In the genomic region with DNA sequence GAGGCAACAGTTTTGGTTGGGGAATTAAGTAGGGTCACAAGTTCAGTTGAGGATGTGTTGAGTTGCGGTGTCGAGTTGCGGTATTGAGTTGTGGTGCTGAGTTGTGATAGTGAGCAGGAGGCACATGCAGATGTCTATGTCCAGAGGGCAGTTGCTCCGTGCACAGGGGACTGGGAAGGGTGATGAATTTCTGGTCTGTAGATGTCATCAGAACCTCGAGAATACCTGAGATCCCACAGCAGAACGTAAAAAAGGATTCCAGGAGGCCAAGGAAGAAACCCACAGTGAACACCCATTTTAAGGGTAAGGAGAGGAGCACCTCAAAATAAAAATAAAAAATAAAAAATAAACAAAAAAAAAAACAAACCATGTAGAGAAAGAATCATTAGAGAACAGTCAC, we compare ENCODE assay signal across 3 cellular contexts.
TF ChIP-seq lines count a peak whose summit lies in the region.

No MANE protein-coding gene starts in this region.

TF ChIP-seq in liver, 16 proteins besides CTCF, POLR2A, EP300 and RAD21:
- TF ChIP-seq NR2F2 (IDR thresholded peaks at IDR 0.05) (no peak), EGR1 (IDR thresholded peaks at IDR 0.05; ENCODE audit: low read depth in 2 of 2) (no peak), TAF1 (conservative IDR thresholded peaks at IDR 0.05) (no peak), SP1 (IDR thresholded peaks at IDR 0.05) (no peak), HNF4G (IDR thresholded peaks at IDR 0.05) (no peak)
- TF ChIP-seq, protein P1, sequence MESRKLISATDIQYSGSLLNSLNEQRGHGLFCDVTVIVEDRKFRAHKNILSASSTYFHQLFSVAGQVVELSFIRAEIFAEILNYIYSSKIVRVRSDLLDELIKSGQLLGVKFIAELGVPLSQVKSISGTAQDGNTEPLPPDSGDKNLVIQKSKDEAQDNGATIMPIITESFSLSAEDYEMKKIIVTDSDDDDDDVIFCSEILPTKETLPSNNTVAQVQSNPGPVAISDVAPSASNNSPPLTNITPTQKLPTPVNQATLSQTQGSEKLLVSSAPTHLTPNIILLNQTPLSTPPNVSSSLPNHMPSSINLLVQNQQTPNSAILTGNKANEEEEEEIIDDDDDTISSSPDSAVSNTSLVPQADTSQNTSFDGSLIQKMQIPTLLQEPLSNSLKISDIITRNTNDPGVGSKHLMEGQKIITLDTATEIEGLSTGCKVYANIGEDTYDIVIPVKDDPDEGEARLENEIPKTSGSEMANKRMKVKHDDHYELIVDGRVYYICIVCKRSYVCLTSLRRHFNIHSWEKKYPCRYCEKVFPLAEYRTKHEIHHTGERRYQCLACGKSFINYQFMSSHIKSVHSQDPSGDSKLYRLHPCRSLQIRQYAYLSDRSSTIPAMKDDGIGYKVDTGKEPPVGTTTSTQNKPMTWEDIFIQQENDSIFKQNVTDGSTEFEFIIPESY (IDR thresholded peaks at IDR 0.05): no peak

TF ChIP-seq in HepG2, 621 proteins besides CTCF, POLR2A, EP300 and RAD21:
- TF ChIP-seq MED1 (CRISPR knock-in tag; IDR thresholded peaks at IDR 0.05) (no peak), MBNL3 (CRISPR knock-in tag; conservative IDR thresholded peaks at IDR 0.05) (no peak), SMC3 (IDR thresholded peaks at IDR 0.05; ENCODE audit: low read length) (no peak), ZNF615 (CRISPR knock-in tag; IDR thresholded peaks at IDR 0.05; ENCODE audit: borderline replicate concordance) (no peak)
- TF ChIP-seq, protein P2, sequence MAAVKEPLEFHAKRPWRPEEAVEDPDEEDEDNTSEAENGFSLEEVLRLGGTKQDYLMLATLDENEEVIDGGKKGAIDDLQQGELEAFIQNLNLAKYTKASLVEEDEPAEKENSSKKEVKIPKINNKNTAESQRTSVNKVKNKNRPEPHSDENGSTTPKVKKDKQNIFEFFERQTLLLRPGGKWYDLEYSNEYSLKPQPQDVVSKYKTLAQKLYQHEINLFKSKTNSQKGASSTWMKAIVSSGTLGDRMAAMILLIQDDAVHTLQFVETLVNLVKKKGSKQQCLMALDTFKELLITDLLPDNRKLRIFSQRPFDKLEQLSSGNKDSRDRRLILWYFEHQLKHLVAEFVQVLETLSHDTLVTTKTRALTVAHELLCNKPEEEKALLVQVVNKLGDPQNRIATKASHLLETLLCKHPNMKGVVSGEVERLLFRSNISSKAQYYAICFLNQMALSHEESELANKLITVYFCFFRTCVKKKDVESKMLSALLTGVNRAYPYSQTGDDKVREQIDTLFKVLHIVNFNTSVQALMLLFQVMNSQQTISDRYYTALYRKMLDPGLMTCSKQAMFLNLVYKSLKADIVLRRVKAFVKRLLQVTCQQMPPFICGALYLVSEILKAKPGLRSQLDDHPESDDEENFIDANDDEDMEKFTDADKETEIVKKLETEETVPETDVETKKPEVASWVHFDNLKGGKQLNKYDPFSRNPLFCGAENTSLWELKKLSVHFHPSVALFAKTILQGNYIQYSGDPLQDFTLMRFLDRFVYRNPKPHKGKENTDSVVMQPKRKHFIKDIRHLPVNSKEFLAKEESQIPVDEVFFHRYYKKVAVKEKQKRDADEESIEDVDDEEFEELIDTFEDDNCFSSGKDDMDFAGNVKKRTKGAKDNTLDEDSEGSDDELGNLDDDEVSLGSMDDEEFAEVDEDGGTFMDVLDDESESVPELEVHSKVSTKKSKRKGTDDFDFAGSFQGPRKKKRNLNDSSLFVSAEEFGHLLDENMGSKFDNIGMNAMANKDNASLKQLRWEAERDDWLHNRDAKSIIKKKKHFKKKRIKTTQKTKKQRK (IDR thresholded peaks at IDR 0.05; ENCODE audit: low read length): no peak
- TF ChIP-seq, protein P3, sequence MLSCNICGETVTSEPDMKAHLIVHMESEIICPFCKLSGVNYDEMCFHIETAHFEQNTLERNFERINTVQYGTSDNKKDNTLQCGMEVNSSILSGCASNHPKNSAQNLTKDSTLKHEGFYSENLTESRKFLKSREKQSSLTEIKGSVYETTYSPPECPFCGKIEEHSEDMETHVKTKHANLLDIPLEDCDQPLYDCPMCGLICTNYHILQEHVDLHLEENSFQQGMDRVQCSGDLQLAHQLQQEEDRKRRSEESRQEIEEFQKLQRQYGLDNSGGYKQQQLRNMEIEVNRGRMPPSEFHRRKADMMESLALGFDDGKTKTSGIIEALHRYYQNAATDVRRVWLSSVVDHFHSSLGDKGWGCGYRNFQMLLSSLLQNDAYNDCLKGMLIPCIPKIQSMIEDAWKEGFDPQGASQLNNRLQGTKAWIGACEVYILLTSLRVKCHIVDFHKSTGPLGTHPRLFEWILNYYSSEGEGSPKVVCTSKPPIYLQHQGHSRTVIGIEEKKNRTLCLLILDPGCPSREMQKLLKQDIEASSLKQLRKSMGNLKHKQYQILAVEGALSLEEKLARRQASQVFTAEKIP (CRISPR knock-in tag; IDR thresholded peaks at IDR 0.05; ENCODE audit: borderline replicate concordance): no peak
- TF ChIP-seq, protein P4, sequence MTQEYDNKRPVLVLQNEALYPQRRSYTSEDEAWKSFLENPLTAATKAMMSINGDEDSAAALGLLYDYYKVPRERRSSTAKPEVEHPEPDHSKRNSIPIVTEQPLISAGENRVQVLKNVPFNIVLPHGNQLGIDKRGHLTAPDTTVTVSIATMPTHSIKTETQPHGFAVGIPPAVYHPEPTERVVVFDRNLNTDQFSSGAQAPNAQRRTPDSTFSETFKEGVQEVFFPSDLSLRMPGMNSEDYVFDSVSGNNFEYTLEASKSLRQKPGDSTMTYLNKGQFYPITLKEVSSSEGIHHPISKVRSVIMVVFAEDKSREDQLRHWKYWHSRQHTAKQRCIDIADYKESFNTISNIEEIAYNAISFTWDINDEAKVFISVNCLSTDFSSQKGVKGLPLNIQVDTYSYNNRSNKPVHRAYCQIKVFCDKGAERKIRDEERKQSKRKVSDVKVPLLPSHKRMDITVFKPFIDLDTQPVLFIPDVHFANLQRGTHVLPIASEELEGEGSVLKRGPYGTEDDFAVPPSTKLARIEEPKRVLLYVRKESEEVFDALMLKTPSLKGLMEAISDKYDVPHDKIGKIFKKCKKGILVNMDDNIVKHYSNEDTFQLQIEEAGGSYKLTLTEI (CRISPR knock-in tag; conservative IDR thresholded peaks at IDR 0.05): no peak
- TF ChIP-seq, protein P5, sequence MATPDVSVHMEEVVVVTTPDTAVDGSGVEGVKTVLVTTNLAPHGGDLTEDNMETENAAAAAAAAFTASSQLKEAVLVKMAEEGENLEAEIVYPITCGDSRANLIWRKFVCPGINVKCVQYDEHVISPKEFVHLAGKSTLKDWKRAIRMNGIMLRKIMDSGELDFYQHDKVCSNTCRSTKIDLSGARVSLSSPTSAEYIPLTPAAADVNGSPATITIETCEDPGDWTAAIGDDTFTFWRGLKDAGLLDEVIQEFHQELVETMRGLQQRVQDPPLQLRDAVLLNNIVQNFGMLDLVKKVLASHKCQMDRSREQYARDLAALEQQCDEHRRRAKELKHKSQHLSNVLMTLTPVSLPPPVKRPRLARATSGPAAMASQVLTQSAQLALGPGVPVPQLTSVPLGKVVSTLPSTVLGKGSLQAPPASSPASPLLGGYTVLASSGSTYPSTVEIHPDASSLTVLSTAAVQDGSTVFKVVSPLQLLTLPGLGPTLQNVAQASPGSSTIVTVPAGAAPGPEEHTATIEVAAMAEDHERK (CRISPR knock-in tag; IDR thresholded peaks at IDR 0.05; ENCODE audit: low read depth): no peak

TF ChIP-seq in H1, 55 proteins besides CTCF, POLR2A, EP300 and RAD21:
- TF ChIP-seq NANOG (IDR thresholded peaks at IDR 0.05; ENCODE audit: insufficient read depth, low read depth, low read length, poor library complexity, severe bottlenecking): no peak
- no peak for TF ChIP-seq GTF2F1 (IDR thresholded peaks at IDR 0.05; ENCODE audit: borderline replicate concordance, low read depth, low read length)
- TF ChIP-seq TBP (IDR thresholded peaks at IDR 0.05; ENCODE audit: low read depth, low read length): no peak
- no peak for TF ChIP-seq SIN3A (conservative IDR thresholded peaks at IDR 0.05 in 1 of 2, IDR thresholded peaks at IDR 0.05 in 1 of 2; ENCODE audit: low read depth in 1 of 2, low read length in 2 of 2)
- no peak for TF ChIP-seq RXRA (IDR thresholded peaks at IDR 0.05; ENCODE audit: insufficient read depth, low read depth, low read length)
- TF ChIP-seq BACH1 (IDR thresholded peaks at IDR 0.05; ENCODE audit: low read length): no peak
- TF ChIP-seq CREB1 (IDR thresholded peaks at IDR 0.05): no peak
- TF ChIP-seq, protein P6, sequence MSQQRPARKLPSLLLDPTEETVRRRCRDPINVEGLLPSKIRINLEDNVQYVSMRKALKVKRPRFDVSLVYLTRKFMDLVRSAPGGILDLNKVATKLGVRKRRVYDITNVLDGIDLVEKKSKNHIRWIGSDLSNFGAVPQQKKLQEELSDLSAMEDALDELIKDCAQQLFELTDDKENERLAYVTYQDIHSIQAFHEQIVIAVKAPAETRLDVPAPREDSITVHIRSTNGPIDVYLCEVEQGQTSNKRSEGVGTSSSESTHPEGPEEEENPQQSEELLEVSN (IDR thresholded peaks at IDR 0.05): no peak
- TF ChIP-seq NRF1 (IDR thresholded peaks at IDR 0.05; ENCODE audit: low read depth, low read length): no peak
- no peak for TF ChIP-seq KDM5A (IDR thresholded peaks at IDR 0.05; ENCODE audit: low read length)
- TF ChIP-seq JUND (IDR thresholded peaks at IDR 0.05; ENCODE audit: low read length): no peak
- no peak for TF ChIP-seq CBX5 (IDR thresholded peaks at IDR 0.05; ENCODE audit: low read depth, low read length)
